15 cellular contexts compared by ENCODE assay signal in genomic region chr4:77570508-77571214, GRCh38. TPM values are rescaled to one million over a fixed set of nuclear protein-coding genes. Genes with fewer than 3 reads are reported as not detected.
"Had no signal": no experiment of that assay in that cellular context is flagged by ENCODE, and none has a peak within 500 bp of the region (broad histone marks: within the 10 kb centered on the region; RNA-seq: fewer than 3 reads in every experiment).

No MANE protein-coding gene starts in this region.

RNA-seq across cellular contexts. Expression of gene CXCL13, which starts 35.0 kb away (rescaled TPM):
- total RNA-seq: naive thymus-derived CD8-positive, alpha-beta T cell; natural killer cell; neural crest cell; occipital lobe; osteoblast; osteocyte; pancreas; progenitor cell of endocrine pancreas; pulmonary artery endothelial cell; renal cortical epithelial cell; right atrium auricular region; right cardiac atrium; sciatic nerve; sigmoid colon; smooth muscle cell had no signal
